In the genomic region with DNA sequence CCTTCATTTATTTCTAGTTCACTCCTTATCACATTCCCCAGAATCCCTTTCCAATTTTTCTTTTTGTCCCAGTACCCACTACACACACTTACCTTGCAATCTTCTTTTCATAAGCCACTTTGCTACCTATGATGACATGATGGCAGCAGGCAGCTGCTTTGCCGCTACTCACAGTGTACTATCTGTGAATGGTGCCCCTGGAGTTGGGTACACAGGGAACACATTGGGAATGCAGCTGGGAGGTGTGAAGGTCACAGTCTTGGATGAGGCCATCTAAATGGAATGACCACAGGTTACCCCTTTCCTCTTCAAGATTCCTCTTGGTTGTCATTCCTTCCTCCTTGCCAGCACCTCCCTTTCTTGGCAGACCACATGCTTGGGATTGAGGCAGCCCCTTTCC, we compare ENCODE assay signal across 13 cellular contexts. TPM values are rescaled to one million over a fixed set of nuclear protein-coding genes. Genes with fewer than 3 reads are reported as not detected.
DNase-seq lines count a peak whose midpoint lies in the region; ATAC-seq and TF ChIP-seq lines count a peak whose summit lies in the region.
"Had no signal": no experiment of that assay in that cellular context is flagged by ENCODE, and none has a peak within 500 bp of the region (broad histone marks: within the 10 kb centered on the region; RNA-seq: fewer than 3 reads in every experiment).

No MANE protein-coding gene starts in this region.

- H3K36me3 Mint-ChIP-seq in CD8-positive, alpha-beta T cell, result no peaks in the 10 kb centered on the region
- no peaks in the 10 kb centered on the region for H3K36me3 Mint-ChIP-seq in activated naive CD8-positive, alpha-beta T cell treated with anti-CD3 and anti-CD28 coated beads, Interleukin-2, amount 50 U/mL, for 24 hours (ENCODE audit: low read depth)
- H3K36me3 Mint-ChIP-seq: CD14-positive monocyte had no signal

- peaks cover 10% of the 10 kb centered on the region for H3K4me1 Mint-ChIP-seq in CD8-positive, alpha-beta T cell (ENCODE audit: low read depth)
- peaks cover 15% of the 10 kb centered on the region for H3K4me1 Mint-ChIP-seq in activated naive CD8-positive, alpha-beta T cell treated with anti-CD3 and anti-CD28 coated beads, Interleukin-2, amount 50 U/mL, for 24 hours
- H3K4me1 Mint-ChIP-seq: CD14-positive monocyte, nephron progenitor cell had no signal

- no peaks in the 10 kb centered on the region for H3K36me3 ChIP-seq in CD8-positive, alpha-beta T cell (ENCODE audit: insufficient read depth, low read length)

- H3K4me1 ChIP-seq in CD8-positive, alpha-beta T cell (ENCODE audit: insufficient read depth, low read length), result peaks cover 15% of the 10 kb centered on the region

- intact Hi-C loops in CD8-positive, alpha-beta T cell (cut with DNase I, micrococcal nuclease), result loop anchor here in 1 of 2 experiments (2.0 kb wide), 1 partner anchor 18 kb away; no protein-coding TSS in a partner anchor

- no peak for TF ChIP-seq CTCF in CD8-positive, alpha-beta T cell (IDR thresholded peaks at IDR 0.05)

- no peak overlapping the region for H3K27ac ChIP-seq in CD8-positive, alpha-beta T cell (ENCODE audit: low read depth, low read length)

- no peaks in the 10 kb centered on the region for H3K27me3 ChIP-seq in CD8-positive, alpha-beta T cell (ENCODE audit: insufficient read depth, low read length)

- CTCF ChIA-PET in CD8-positive, alpha-beta T cell (lab: Charles Lee), result interaction anchor here (1.5 kb wide), 1 partner anchor 11 kb away, joined by 3 read pairs; no protein-coding TSS in a partner anchor

- POLR2A ChIA-PET in CD8-positive, alpha-beta T cell (lab: Charles Lee), result interaction anchor here (1.8 kb wide), 1 partner anchor 11 kb away, joined by 6 read pairs; no protein-coding TSS in a partner anchor

- no peak overlapping the region for H3K4me3 ChIP-seq in CD8-positive, alpha-beta T cell (ENCODE audit: low read depth, low read length)

- peak overlapping the region; percentile 69 for H3K27ac Mint-ChIP-seq in CD8-positive, alpha-beta T cell
- peak overlapping the region; percentile 40 for H3K27ac Mint-ChIP-seq in activated naive CD8-positive, alpha-beta T cell treated with anti-CD3 and anti-CD28 coated beads, Interleukin-2, amount 50 U/mL, for 24 hours
- H3K27ac Mint-ChIP-seq: CD14-positive monocyte, nephron progenitor cell had no signal

- H3K27me3 Mint-ChIP-seq in CD8-positive, alpha-beta T cell (ENCODE audit: low read depth), result no peaks in the 10 kb centered on the region
- no peaks in the 10 kb centered on the region for H3K27me3 Mint-ChIP-seq in activated naive CD8-positive, alpha-beta T cell treated with anti-CD3 and anti-CD28 coated beads, Interleukin-2, amount 50 U/mL, for 24 hours

- H3K9me3 Mint-ChIP-seq in CD8-positive, alpha-beta T cell, result peaks cover 3% of the 10 kb centered on the region
- H3K9me3 Mint-ChIP-seq in activated naive CD8-positive, alpha-beta T cell treated with anti-CD3 and anti-CD28 coated beads, Interleukin-2, amount 50 U/mL, for 24 hours, result no peaks in the 10 kb centered on the region
- H3K9me3 Mint-ChIP-seq: nephron progenitor cell had no signal

- ATAC-seq in CD8-positive, alpha-beta T cell, result no peak
- ATAC-seq in GM18867 (IDR thresholded peaks at IDR 0.05; ENCODE audit: unreplicated experiment) (peak; percentile 4), HG02973 (IDR thresholded peaks at IDR 0.05; ENCODE audit: unreplicated experiment) (peak; percentile 21)
- no peak for ATAC-seq in activated naive CD8-positive, alpha-beta T cell treated with anti-CD3 and anti-CD28 coated beads, Interleukin-2, amount 50 U/mL, for 24 hours
- ATAC-seq: left colon, sciatic nerve had no signal

- DNase-seq in CD8-positive, alpha-beta T cell, result no peak
- DNase-seq in activated naive CD8-positive, alpha-beta T cell treated with anti-CD3 and anti-CD28 coated beads, Interleukin-2, amount 50 U/mL, for 24 hours, result no peak
- DNase-seq in GOT3 (lab: John Stamatoyannopoulos, UW), result no peak
- DNase-seq in GM03348 (ENCODE audit: low spot score), result no peak
- no peak for DNase-seq in C1 segment of cervical spinal cord (lab: John Stamatoyannopoulos, UW)
- DNase-seq: left colon, NCI-H1092, NCI-H510A, nephron progenitor cell had no signal

- no peaks in the 10 kb centered on the region for H3K9me3 ChIP-seq in CD8-positive, alpha-beta T cell (ENCODE audit: low read length)

- H3K4me3 Mint-ChIP-seq in CD8-positive, alpha-beta T cell, result no peak overlapping the region
- peak overlapping the region; percentile 9 for H3K4me3 Mint-ChIP-seq in activated naive CD8-positive, alpha-beta T cell treated with anti-CD3 and anti-CD28 coated beads, Interleukin-2, amount 50 U/mL, for 24 hours
- H3K4me3 Mint-ChIP-seq: CD14-positive monocyte, nephron progenitor cell had no signal

RNA-seq across cellular contexts. Expression of a gene that starts 20.8 kb away (rescaled TPM):
- 10 to 100 TPM; 60.8 to 65.1 TPM for total RNA-seq in CD8-positive, alpha-beta T cell

Comparison
In these comparisons a context has a peak if more than half of its experiments do, and no peak if none do; other contexts are left out.
1. ATAC-seq: peak in GM18867 (single experiment) and HG02973 (single experiment); none in CD8-positive, alpha-beta T cell (single experiment) and activated naive CD8-positive, alpha-beta T cell treated with anti-CD3 and anti-CD28 coated beads, Interleukin-2, amount 50 U/mL, for 24 hours (single experiment).